Comparison of ENCODE assay signal across 25 cellular contexts in genomic region chr2:1856481-1856880, GRCh38.
DNase-seq lines count a peak whose midpoint lies in the region; ATAC-seq, FAIRE-seq and TF ChIP-seq lines count a peak whose summit lies in the region.
"Had no signal": no experiment of that assay in that cellular context is flagged by ENCODE, and none has a peak within 500 bp of the region (broad histone marks: within the 10 kb centered on the region; RNA-seq: fewer than 3 reads in every experiment).

No MANE protein-coding gene starts in this region.

- 60% methylated on average over 4 of the region's 4 CpGs for WGBS in SK-N-SH (ENCODE audit: low lambda C conversion rate)
- 40 to 42% methylated on average over 1 to 4 of the region's 4 CpGs for WGBS in transverse colon (ENCODE audit: low coverage in 1 of 2), 2 donors

- H3K36me3 Mint-ChIP-seq in glutamatergic neuron (ENCODE audit: unreplicated experiment), result peaks cover under 1% of the 10 kb centered on the region
- H3K36me3 Mint-ChIP-seq: activated naive CD4-positive, alpha-beta T cell treated with anti-CD3 and anti-CD28 coated beads, Interleukin-2, amount 50 U/mL, for 24 hours; naive thymus-derived CD4-positive, alpha-beta T cell had no signal

- TF ChIP-seq EP300 in SK-N-SH (IDR thresholded peaks at IDR 0.05; ENCODE audit: borderline replicate concordance in 1 of 2, low read depth in 1 of 2, low read length in 1 of 2), result no peak
- TF ChIP-seq EP300 in transverse colon (IDR thresholded peaks at IDR 0.05; ENCODE audit: low read depth), result no peak

- no peaks in the 10 kb centered on the region for H3K36me3 ChIP-seq in SK-N-SH (replicated peaks in 1 of 2; ENCODE audit: control insufficient read depth in 1 of 2, insufficient read depth in 2 of 2, low read length in 1 of 2)
- no peaks in the 10 kb centered on the region for H3K36me3 ChIP-seq in transverse colon
- H3K36me3 ChIP-seq: ascending aorta; BLaER1 treated with 17β-estradiol and CSF1 and Interleukin-3, amounts not matched to agents 10 nM and 100 nM; sigmoid colon; upper lobe of right lung had no signal

- H3K27ac Mint-ChIP-seq in glutamatergic neuron (ENCODE audit: unreplicated experiment), result peak overlapping the region; percentile 88
- H3K27ac Mint-ChIP-seq: activated naive CD4-positive, alpha-beta T cell treated with anti-CD3 and anti-CD28 coated beads, Interleukin-2, amount 50 U/mL, for 24 hours; endodermal cell; naive thymus-derived CD4-positive, alpha-beta T cell had no signal

- H3K9me3 ChIP-seq in SK-N-SH (no peaks in the 10 kb centered on the region), transverse colon (no peaks in the 10 kb centered on the region)
- H3K9me3 ChIP-seq: ascending aorta; BLaER1 treated with 17β-estradiol and CSF1 and Interleukin-3, amounts not matched to agents 10 nM and 100 nM; sigmoid colon; upper lobe of right lung had no signal

- TF ChIP-seq RAD21 in SK-N-SH (IDR thresholded peaks at IDR 0.05; ENCODE audit: low read length), result no peak

- no peak overlapping the region for H2AFZ ChIP-seq in SK-N-SH (ENCODE audit: low read depth)

- no peak for DNase-seq in SK-N-SH
- peak; percentile 0 for DNase-seq in OCI-M1 (lab: John Stamatoyannopoulos, UW)
- no peak for DNase-seq in glutamatergic neuron
- no peak for DNase-seq in transverse colon
- DNase-seq in DMS 273 treated with DMSO at 0.1 percent for 48 hours (lab: John Stamatoyannopoulos, UW), result no peak
- DNase-seq in GM12892 (ENCODE audit: insufficient read length), result no peak
- no peak for DNase-seq in activated CD4-positive, alpha-beta T cell treated with anti-CD3 and anti-CD28 coated beads, Interleukin-2, amount 50 U/mL, for 1 hour
- DNase-seq: activated CD4-positive, alpha-beta T cell treated with anti-CD3 and anti-CD28 coated beads for 48 hours; endodermal cell; mesenchymal stem cell; MM.1S; naive thymus-derived CD4-positive, alpha-beta T cell; NCI-H1436 treated with DMSO at 0.1 percent for 48 hours; NK-92 treated with Interleukin-12 subunit alpha and Interleukin-12 subunit beta, amount 100 ng/mL, for 24 hours; sigmoid colon; stimulated activated CD4-positive, alpha-beta T cell treated with anti-CD3 and anti-CD28 coated beads, Interleukin-15, amount 100 ng/mL, for 24 hours; upper lobe of right lung had no signal

- H3K27ac ChIP-seq in SK-N-SH (ENCODE audit: low read depth in 2 of 2, low read length in 1 of 2) (no peak overlapping the region; a peak in 1 of 4 replicates), transverse colon (no peak overlapping the region)
- H3K27ac ChIP-seq: ascending aorta; BLaER1 treated with 17β-estradiol and CSF1 and Interleukin-3, amounts not matched to agents 10 nM and 100 nM; sigmoid colon; SK-N-MC; upper lobe of right lung had no signal

- no peaks in the 10 kb centered on the region for H3K27me3 Mint-ChIP-seq in glutamatergic neuron (ENCODE audit: unreplicated experiment)

- H3K4me1 Mint-ChIP-seq in glutamatergic neuron (ENCODE audit: low read depth, unreplicated experiment), result peaks cover 38% of the 10 kb centered on the region
- H3K4me1 Mint-ChIP-seq: activated naive CD4-positive, alpha-beta T cell treated with anti-CD3 and anti-CD28 coated beads, Interleukin-2, amount 50 U/mL, for 24 hours had no signal

- no peak overlapping the region for H3K4me3 ChIP-seq in SK-N-SH (ENCODE audit: low read depth in 2 of 2, low read length in 1 of 2)
- no peak overlapping the region for H3K4me3 ChIP-seq in transverse colon
- H3K4me3 ChIP-seq: ascending aorta; BLaER1 treated with 17β-estradiol and CSF1 and Interleukin-3, amounts not matched to agents 10 nM and 100 nM; sigmoid colon; SK-N-MC; upper lobe of right lung had no signal

- no peak for ATAC-seq in SK-N-SH treated with all-trans-retinoic acid at 6 μM for 48 hours
- ATAC-seq: naive thymus-derived CD4-positive, alpha-beta T cell had no signal

- in situ Hi-C loops in transverse colon (cut with MboI; ENCODE audit: low pct_ligation_motif_present in 1 of 4, low pct_unique_long_range_greater_than_20kb in 1 of 4, low sequenced_read_pairs in 3 of 4), result no loop called here

- peak overlapping the region; percentile 65 for H3K4me3 Mint-ChIP-seq in glutamatergic neuron (ENCODE audit: unreplicated experiment)
- H3K4me3 Mint-ChIP-seq: activated naive CD4-positive, alpha-beta T cell treated with anti-CD3 and anti-CD28 coated beads, Interleukin-2, amount 50 U/mL, for 24 hours; endodermal cell; naive thymus-derived CD4-positive, alpha-beta T cell had no signal

- TF ChIP-seq POLR2A in transverse colon (IDR thresholded peaks at IDR 0.05), result no peak
- TF ChIP-seq POLR2A in GM12892 (IDR thresholded peaks at IDR 0.05; ENCODE audit: low read depth, low read length), result no peak

- H3F3A ChIP-seq in SK-N-SH (replicated peaks; ENCODE audit: insufficient read depth), result no peaks in the 10 kb centered on the region

- intact Hi-C loops in transverse colon (cut with DNase I; ENCODE audit: low total_unique reads), result no loop called here

- peaks cover 9% of the 10 kb centered on the region for H3K9me3 Mint-ChIP-seq in glutamatergic neuron (ENCODE audit: unreplicated experiment)
- H3K9me3 Mint-ChIP-seq: activated naive CD4-positive, alpha-beta T cell treated with anti-CD3 and anti-CD28 coated beads, Interleukin-2, amount 50 U/mL, for 24 hours; endodermal cell; naive thymus-derived CD4-positive, alpha-beta T cell had no signal

- H3K9ac ChIP-seq in SK-N-SH, result no peak overlapping the region
- H3K9ac ChIP-seq: BLaER1 treated with 17β-estradiol and CSF1 and Interleukin-3, amounts not matched to agents 10 nM and 100 nM had no signal

- H3K4me2 ChIP-seq in SK-N-SH, result no peak overlapping the region
- H3K4me2 ChIP-seq: BLaER1 treated with 17β-estradiol and CSF1 and Interleukin-3, amounts not matched to agents 10 nM and 100 nM had no signal

- H3K9me2 ChIP-seq in SK-N-SH, result no peaks in the 10 kb centered on the region

- FAIRE-seq in GM12892 (lab: Jason Lieb, UNC), result no peak
- FAIRE-seq: colon, H1, RCC 7860 had no signal

- POLR2A ChIA-PET in SK-N-SH (lab: Yijun Ruan, JAX), result no interaction called here

- TF ChIP-seq CTCF in SK-N-SH (IDR thresholded peaks at IDR 0.05), result 0 out of 2 replicates have a peak, but pooled peaks have one; percentile 11
- TF ChIP-seq CTCF in glutamatergic neuron (IDR thresholded peaks at IDR 0.05; ENCODE audit: partially characterized antibody, unreplicated experiment), result no peak
- no peak for TF ChIP-seq CTCF in transverse colon (IDR thresholded peaks at IDR 0.05)

- H4K20me1 ChIP-seq in SK-N-SH (ENCODE audit: insufficient read depth), result no peaks in the 10 kb centered on the region

- CTCF ChIA-PET in SK-N-SH (lab: Yijun Ruan, JAX), result interaction anchor here (0.9 to 4.9 kb wide), 6 partner anchors 8 to 1924 kb away, joined by 3 to 52 read pairs (median 20); no protein-coding TSS in a partner anchor

- H3K4me1 ChIP-seq in SK-N-SH (ENCODE audit: control insufficient read depth in 1 of 2, insufficient read depth in 2 of 2, low read depth in 1 of 2, low read length in 1 of 2), result peaks cover 0 to 16% of the 10 kb centered on the region in 2 experiments; a peak in 3 of 4 replicates
- no peaks in the 10 kb centered on the region for H3K4me1 ChIP-seq in transverse colon
- H3K4me1 ChIP-seq: upper lobe of right lung had no signal

- no peaks in the 10 kb centered on the region for H3K79me2 ChIP-seq in SK-N-SH (ENCODE audit: insufficient read depth)

- H3K27me3 ChIP-seq in SK-N-SH (ENCODE audit: insufficient read depth) (peaks cover 19% of the 10 kb centered on the region), transverse colon (peaks cover 19% of the 10 kb centered on the region)
- H3K27me3 ChIP-seq: ascending aorta had no signal

TF ChIP-seq in SK-N-SH, 30 proteins besides CTCF, POLR2A, EP300 and RAD21:
- TF ChIP-seq ELF1 (IDR thresholded peaks at IDR 0.05) (no peak), FOXM1 (IDR thresholded peaks at IDR 0.05; ENCODE audit: low read depth) (no peak), RCOR1 (IDR thresholded peaks at IDR 0.05; ENCODE audit: low read length) (no peak), JUND (IDR thresholded peaks at IDR 0.05) (no peak), GABPA (IDR thresholded peaks at IDR 0.05; ENCODE audit: low read depth) (no peak)

TF ChIP-seq in SK-N-SH treated with all-trans-retinoic acid at 6 μM for 48 hours, 23 proteins besides CTCF, POLR2A, EP300 and RAD21 (continues in another document):
- TF ChIP-seq ARNTL (CRISPR knock-in tag; IDR thresholded peaks at IDR 0.05; ENCODE audit: borderline replicate concordance, low read depth), result no peak
- TF ChIP-seq OSR1 (CRISPR knock-in tag; IDR thresholded peaks at IDR 0.05), result no peak
- TF ChIP-seq ISL1 (CRISPR knock-in tag; IDR thresholded peaks at IDR 0.05), result no peak
- no peak for TF ChIP-seq TCF4 (CRISPR knock-in tag; IDR thresholded peaks at IDR 0.05; ENCODE audit: borderline replicate concordance)
- TF ChIP-seq BACH2 (CRISPR knock-in tag; IDR thresholded peaks at IDR 0.05; ENCODE audit: borderline replicate concordance), result no peak
- no peak for TF ChIP-seq POU6F1 (CRISPR knock-in tag; IDR thresholded peaks at IDR 0.05; ENCODE audit: borderline replicate concordance, low read depth)
- no peak for TF ChIP-seq ZNF565 (CRISPR knock-in tag; conservative IDR thresholded peaks at IDR 0.05; ENCODE audit: low read depth)
- no peak for TF ChIP-seq ZFP30 (CRISPR knock-in tag; IDR thresholded peaks at IDR 0.05)
- no peak for TF ChIP-seq PPARA (CRISPR knock-in tag; IDR thresholded peaks at IDR 0.05; ENCODE audit: borderline replicate concordance)
- no peak for TF ChIP-seq ZNF8 (CRISPR knock-in tag; IDR thresholded peaks at IDR 0.05)
- no peak for TF ChIP-seq TOX (CRISPR knock-in tag; IDR thresholded peaks at IDR 0.05; ENCODE audit: borderline replicate concordance)
